8 cellular contexts compared by ENCODE assay signal in the genomic region with DNA sequence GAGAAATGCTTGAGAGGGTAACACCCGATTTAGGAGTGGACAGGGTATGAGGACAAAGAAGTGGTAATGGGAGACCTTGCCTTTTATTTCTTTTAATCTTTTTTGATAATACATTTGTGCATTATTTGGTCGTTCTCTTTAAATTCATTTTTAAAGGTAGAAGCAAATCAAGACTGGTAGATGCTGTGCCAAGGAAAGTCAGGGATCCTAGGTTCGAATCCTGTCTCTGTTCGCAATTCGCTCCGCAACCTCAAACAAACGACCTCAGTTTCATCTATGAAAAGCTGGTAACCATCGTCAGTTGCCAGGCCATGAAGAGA. TPM values are rescaled to one million over a fixed set of nuclear protein-coding genes. Genes with fewer than 3 reads are reported as not detected.
DNase-seq lines count a peak whose midpoint lies in the region; ATAC-seq and TF ChIP-seq lines count a peak whose summit lies in the region.

No MANE protein-coding gene starts in this region.

- H3K27me3 ChIP-seq in HL-60 (ENCODE audit: insufficient read depth, poor library complexity, severe bottlenecking) = no peaks in the 10 kb centered on the region
- peaks cover 0 to 6% of the 10 kb centered on the region in 2 donors for H3K27me3 ChIP-seq in muscle layer of colon (ENCODE audit: control insufficient read depth in 1 of 2, insufficient read depth in 2 of 2, low read length in 2 of 2)

- no peaks in the 10 kb centered on the region for H3K9me3 Mint-ChIP-seq in MCF 10A (ENCODE audit: unreplicated experiment)

- BruUV-seq in MCF 10A (replicated peaks; lab: Mats Ljungman, UMichigan) = no TSS peak

- no peaks in the 10 kb centered on the region for H3K9me3 ChIP-seq in muscle layer of colon (ENCODE audit: low read length)

- peaks cover 7% of the 10 kb centered on the region for H3K4me1 Mint-ChIP-seq in MCF 10A (ENCODE audit: insufficient read depth, unreplicated experiment)

- CTCF ChIA-PET in AG04449 (lab: Yijun Ruan, JAX) (interaction anchor here (0.8 to 2.8 kb wide), 4 partner anchors 17 to 201 kb away, joined by 3 to 16 read pairs (median 4); no protein-coding TSS in a partner anchor), MCF 10A (lab: Yijun Ruan, JAX) (interaction anchor here (1.4 to 2.5 kb wide), 3 partner anchors 16 to 91 kb away, joined by 4 to 9 read pairs (median 4); no protein-coding TSS in a partner anchor)

- DNase-seq in AG04449 (ENCODE audit: low read depth, low spot score) (no peak), HL-60 (ENCODE audit: low read depth in 1 of 2, low spot score in 1 of 2) (no peak), MCF 10A (ENCODE audit: unreplicated experiment) (no peak), cerebellar nuclear complex (lab: John Stamatoyannopoulos, UW) (no peak), COR-L47 (lab: John Stamatoyannopoulos, UW) (no peak), NCI-H446 (lab: John Stamatoyannopoulos, UW) (no peak)

- no peak for ATAC-seq in HG03097 (IDR thresholded peaks at IDR 0.05; ENCODE audit: low FRiP score, unreplicated experiment)

- intact Hi-C loops in MCF 10A (cut with micrococcal nuclease) = loop anchor here (1.0 to 5.0 kb wide), 3 partner anchors 30 to 89 kb away; no protein-coding TSS in a partner anchor

- H3K27ac ChIP-seq in HL-60 (replicated peaks) (no peak overlapping the region; the same call in 1 of the 2 replicates), muscle layer of colon (ENCODE audit: low read depth, low read length) (no peak overlapping the region)

- peaks cover 20% of the 10 kb centered on the region for H3K4me1 ChIP-seq in muscle layer of colon (ENCODE audit: insufficient read depth, low read length)

- peaks cover 44% of the 10 kb centered on the region for H3K36me3 Mint-ChIP-seq in MCF 10A (ENCODE audit: insufficient read depth, unreplicated experiment)

- H3K36me3 ChIP-seq in muscle layer of colon (ENCODE audit: insufficient read depth, low read length) = peaks cover 34% of the 10 kb centered on the region

- H3K4me3 ChIP-seq in AG04449 (ENCODE audit: low read depth, low read length) (peak overlapping the region; percentile 98), HL-60 (replicated peaks; ENCODE audit: insufficient read depth, low read length) (peak overlapping the region; percentile 99), muscle layer of colon (ENCODE audit: low read depth in 1 of 2, low read length in 2 of 2) (peak overlapping the region; percentile 88 to 92)

- no peak overlapping the region for H3K9ac ChIP-seq in muscle layer of colon (ENCODE audit: low read length)

- POLR2A ChIA-PET in AG04449 (lab: Yijun Ruan, JAX) = interaction anchor here (0.9 to 2.0 kb wide), 4 partner anchors 9 to 96 kb away, joined by 3 to 10 read pairs (median 6); no protein-coding TSS in a partner anchor
- POLR2A ChIA-PET in MCF 10A (lab: Yijun Ruan, JAX) = interaction anchor here (0.7 to 2.7 kb wide), 14 partner anchors 9 to 282 kb away, joined by 3 to 55 read pairs (median 4); partner anchors contain the start of genes B4GALT7, DDX41 and FAM193B

- peak overlapping the region; percentile 96 for H3K27ac Mint-ChIP-seq in MCF 10A (ENCODE audit: low read depth, unreplicated experiment)

- peak overlapping the region; percentile 85 for H3K4me3 Mint-ChIP-seq in MCF 10A (ENCODE audit: unreplicated experiment)

- TF ChIP-seq CTCF in AG04449 (IDR thresholded peaks at IDR 0.05; ENCODE audit: insufficient read depth, low read length, missing control alignments) (no peak), HL-60 (IDR thresholded peaks at IDR 0.05; ENCODE audit: insufficient read depth, low read length) (no peak), MCF 10A (IDR thresholded peaks at IDR 0.05; ENCODE audit: unreplicated experiment) (no peak)

- H3K27me3 Mint-ChIP-seq in MCF 10A (ENCODE audit: insufficient read depth, unreplicated experiment) = peaks cover 39% of the 10 kb centered on the region

RNA-seq across cellular contexts. Expression of gene TMED9, which starts 0.4 kb away (rescaled TPM):
- total RNA-seq in MCF 10A (2022) = 301 and 365 TPM in 2 replicates

RNA-seq across cellular contexts. Expression of gene B4GALT7, which starts 8.3 kb away (rescaled TPM):
- total RNA-seq in MCF 10A (2022) = 37.9 and 38.8 TPM in 2 replicates

RNA-seq across cellular contexts. Expression of gene FAM193B, which starts 37.3 kb away (rescaled TPM):
- total RNA-seq in MCF 10A (2022) = 73.5 and 80.4 TPM in 2 replicates
